ENCODE assay signal across 8 cellular contexts in genomic region chr19:10812902-10813404, GRCh38. TPM values are rescaled to one million over a fixed set of nuclear protein-coding genes. Genes with fewer than 3 reads are reported as not detected.
DNase-seq lines count a peak whose midpoint lies in the region; TF ChIP-seq lines count a peak whose summit lies in the region.

No MANE protein-coding gene starts in this region.

- H3K27ac ChIP-seq in mammary epithelial cell (ENCODE audit: insufficient read depth, low read depth, low read length) (no peak overlapping the region), mesenchymal stem cell (ENCODE audit: low read length, poor library complexity, severe bottlenecking) (peak overlapping the region; percentile 71), uterus (peak overlapping the region; percentile 39 to 64)

- H2BK5ac ChIP-seq in mesenchymal stem cell (ENCODE audit: low read depth, low read length, poor library complexity, severe bottlenecking) = peak overlapping the region; percentile 8

- no peaks in the 10 kb centered on the region for H4K20me1 ChIP-seq in mammary epithelial cell (ENCODE audit: insufficient read depth, low read length)

- H3K4me1 ChIP-seq in mammary epithelial cell (ENCODE audit: insufficient read depth, low read length) (peaks cover 21% of the 10 kb centered on the region), mesenchymal stem cell (ENCODE audit: control insufficient read depth, insufficient read depth, low read depth, low read length) (peaks cover 37% of the 10 kb centered on the region), uterus (peaks cover 0 to 8% of the 10 kb centered on the region in 2 donors)

- H3K4ac ChIP-seq in mesenchymal stem cell (ENCODE audit: low read depth in 1 of 2, low read length in 2 of 2) = peak overlapping the region; percentile 76 to 98

- H4K91ac ChIP-seq in mesenchymal stem cell (ENCODE audit: low read length) = peak overlapping the region; percentile 92

- no peak overlapping the region for H3K4me2 ChIP-seq in mammary epithelial cell (ENCODE audit: insufficient read depth, low read depth, low read length)
- no peak overlapping the region for H3K4me2 ChIP-seq in mesenchymal stem cell (ENCODE audit: low read length, poor library complexity, severe bottlenecking)

- no TSS peak for BruUV-seq in mammary epithelial cell (replicated peaks; lab: Mats Ljungman, UMichigan)

- peak overlapping the region; percentile 78 for H2BK15ac ChIP-seq in mesenchymal stem cell (ENCODE audit: low read depth, poor library complexity, severe bottlenecking)

- peaks cover 36% of the 10 kb centered on the region for H3K79me1 ChIP-seq in mesenchymal stem cell (replicated peaks; ENCODE audit: low read length, poor library complexity, severe bottlenecking)

- H2BK12ac ChIP-seq in mesenchymal stem cell (ENCODE audit: low read length in 2 of 2) = peak overlapping the region; percentile 54 to 96

- dilution Hi-C loops in mammary epithelial cell (cut with HindIII; ENCODE audit: low sequenced_read_pairs) = no loop called here

- peak overlapping the region in 1 of 2 experiments; percentile 85 for H3K23ac ChIP-seq in mesenchymal stem cell (ENCODE audit: low read length in 2 of 2)

- no peak for TF ChIP-seq POLR2A in uterus (IDR thresholded peaks at IDR 0.05)

- H3K9ac ChIP-seq in mammary epithelial cell (ENCODE audit: insufficient read depth, low read length) (no peak overlapping the region), mesenchymal stem cell (ENCODE audit: low read length) (peak overlapping the region; percentile 50)

- TF ChIP-seq CTCF in mammary epithelial cell (conservative IDR thresholded peaks at IDR 0.05 in 1 of 2, IDR thresholded peaks at IDR 0.05 in 1 of 2; ENCODE audit: extremely low read depth in 1 of 2, insufficient read depth in 1 of 2, low read depth in 1 of 2, low read length in 2 of 2) (no peak), uterus (IDR thresholded peaks at IDR 0.05) (no peak)

- H3K14ac ChIP-seq in mesenchymal stem cell (ENCODE audit: low read length in 2 of 2) = peak overlapping the region in 1 of 2 experiments; percentile 98

- H3K36me3 ChIP-seq in mammary epithelial cell (ENCODE audit: insufficient read depth, low read length) (no peaks in the 10 kb centered on the region), mesenchymal stem cell (ENCODE audit: control insufficient read depth in 1 of 2, insufficient read depth in 2 of 2, low read depth in 1 of 2, low read length in 2 of 2) (peaks cover 75 to 77% of the 10 kb centered on the region in 2 experiments), uterus (no peaks in the 10 kb centered on the region)

- peak overlapping the region; percentile 23 for H2BK120ac ChIP-seq in mesenchymal stem cell (ENCODE audit: low read depth, low read length)

- CTCF ChIA-PET in mammary epithelial cell (lab: Charles Lee; ENCODE audit: low non-redundant PET) = no interaction called here

- no peaks in the 10 kb centered on the region for H3K27me3 ChIP-seq in mammary epithelial cell (ENCODE audit: insufficient read depth, low read length)
- H3K27me3 ChIP-seq in mesenchymal stem cell (ENCODE audit: control insufficient read depth in 1 of 2, insufficient read depth in 1 of 2, low read length in 2 of 2) = no peaks in the 10 kb centered on the region
- no peaks in the 10 kb centered on the region for H3K27me3 ChIP-seq in uterus

- peak overlapping the region; percentile 63 for H4K8ac ChIP-seq in mesenchymal stem cell (ENCODE audit: low read length)

- H3K18ac ChIP-seq in mesenchymal stem cell (ENCODE audit: low read depth in 1 of 2, low read length in 2 of 2) = peak overlapping the region; percentile 78 to 99

- H3K79me2 ChIP-seq in mammary epithelial cell (ENCODE audit: insufficient read depth, low read length) = no peaks in the 10 kb centered on the region

- in situ Hi-C loops in mammary epithelial cell (cut with MboI; ENCODE audit: low sequenced_read_pairs in 2 of 2) = no loop called here

- no peak overlapping the region for H3K4me3 ChIP-seq in mammary epithelial cell (replicated peaks in 1 of 3; ENCODE audit: insufficient read depth in 1 of 3, low read depth in 2 of 3, low read length in 3 of 3)
- H3K4me3 ChIP-seq in mesenchymal stem cell (ENCODE audit: insufficient read depth in 1 of 2, low read depth in 1 of 2, low read length in 2 of 2) = peak overlapping the region in 1 of 2 experiments; percentile 4
- no peak overlapping the region for H3K4me3 ChIP-seq in uterus

- H2AK5ac ChIP-seq in mesenchymal stem cell (ENCODE audit: low read length, severe bottlenecking) = peak overlapping the region; percentile 88

- WGBS in mammary epithelial cell (ENCODE audit: low coverage, missing lambda C conversion rate) = 73% methylated on average over 9 of the region's 9 CpGs
- 36% methylated on average over 8 of the region's 9 CpGs for WGBS in mesenchymal stem cell

- H3K9me3 ChIP-seq in mammary epithelial cell (replicated peaks; ENCODE audit: insufficient read depth, low read length) (no peaks in the 10 kb centered on the region), mesenchymal stem cell (ENCODE audit: control insufficient read depth, low read length) (no peaks in the 10 kb centered on the region), uterus (no peaks in the 10 kb centered on the region)

- H2AFZ ChIP-seq in mammary epithelial cell (ENCODE audit: low read depth, low read length) (no peak overlapping the region), mesenchymal stem cell (ENCODE audit: low read depth, low read length) (peak overlapping the region; percentile 68)

- DNase-seq in EH (ENCODE audit: low read depth) (peak; percentile 98), OCI-M1 (lab: John Stamatoyannopoulos, UW) (peak; percentile 95), mammary epithelial cell (peak; percentile 59), mesenchymal stem cell (peak; percentile 96), uterus (peak; percentile 64 to 66), NCI-H2196 treated with DMSO at 0.1 percent for 48 hours (lab: John Stamatoyannopoulos, UW; ENCODE audit: unreplicated experiment) (no peak), NCI-H82 (lab: John Stamatoyannopoulos, UW) (no peak), superior temporal gyrus (ENCODE audit: extremely low spot score) (no peak)

- intact Hi-C loops in mammary epithelial cell (cut with micrococcal nuclease) (no loop called here), uterus (cut with DNase I; ENCODE audit: low total_unique reads) (no loop called here)

RNA-seq across cellular contexts. Expression of gene TMED1, which starts 23.1 kb away (rescaled TPM):
- total RNA-seq in mammary epithelial cell = 10 to 100 TPM; 21.3 to 26.7 TPM
- 34.4 TPM for polyA plus RNA-seq in mammary epithelial cell
- polyA minus RNA-seq in mammary epithelial cell = 11.4 TPM
- polyA plus RNA-seq in mesenchymal stem cell (2013, experiment 1 of 2) = 28.5 TPM
- polyA plus RNA-seq in mesenchymal stem cell (2013, experiment 2 of 2) = 29.7 TPM
- 10 to 100 TPM in 3 of 4 donors, 1 to 10 TPM in 1; 7.2 to 57.0 (median 27.2) TPM for total RNA-seq in uterus

RNA-seq across cellular contexts. Expression of gene C19orf38, which starts 35.3 kb away (rescaled TPM):
- under 1 TPM; 0.33 to 0.50 TPM for total RNA-seq in mammary epithelial cell
- polyA plus RNA-seq in mammary epithelial cell = 0.07 TPM
- polyA minus RNA-seq in mammary epithelial cell = not detected
- not detected for polyA plus RNA-seq in mesenchymal stem cell (2013, experiment 1 of 2)
- polyA plus RNA-seq in mesenchymal stem cell (2013, experiment 2 of 2) = not detected
- total RNA-seq in uterus = 10 to 100 TPM in 1 of 4 donors, 1 to 10 TPM in 1, not detected in 2; 2.7 to 25.9 TPM

RNA-seq across cellular contexts. Expression of gene CARM1, which starts 58.4 kb away (rescaled TPM):
- total RNA-seq in mammary epithelial cell (10 to 100 TPM; 29.2 to 58.5 TPM), uterus (10 to 100 TPM in 2 of 4 donors, 1 to 10 TPM in 2; 6.4 to 50.4 (median 18.7) TPM)
- polyA plus RNA-seq in mammary epithelial cell = 56.7 TPM
- polyA minus RNA-seq in mammary epithelial cell = 38.8 TPM
- polyA plus RNA-seq in mesenchymal stem cell (2013, experiment 1 of 2) = 83.5 TPM
- polyA plus RNA-seq in mesenchymal stem cell (2013, experiment 2 of 2) = 82.1 TPM

Comparison
In these comparisons a context has a peak if more than half of its experiments do, and no peak if none do; other contexts are left out.
1. DNase-seq: peak in EH (single experiment), OCI-M1 (single experiment), mammary epithelial cell (single experiment), mesenchymal stem cell (single experiment) and uterus (2 of 2); none in NCI-H2196 treated with DMSO at 0.1 percent for 48 hours (single experiment), NCI-H82 (single experiment) and superior temporal gyrus (single experiment).